Comparison of ENCODE assay signal across 9 cellular contexts in the genomic region with DNA sequence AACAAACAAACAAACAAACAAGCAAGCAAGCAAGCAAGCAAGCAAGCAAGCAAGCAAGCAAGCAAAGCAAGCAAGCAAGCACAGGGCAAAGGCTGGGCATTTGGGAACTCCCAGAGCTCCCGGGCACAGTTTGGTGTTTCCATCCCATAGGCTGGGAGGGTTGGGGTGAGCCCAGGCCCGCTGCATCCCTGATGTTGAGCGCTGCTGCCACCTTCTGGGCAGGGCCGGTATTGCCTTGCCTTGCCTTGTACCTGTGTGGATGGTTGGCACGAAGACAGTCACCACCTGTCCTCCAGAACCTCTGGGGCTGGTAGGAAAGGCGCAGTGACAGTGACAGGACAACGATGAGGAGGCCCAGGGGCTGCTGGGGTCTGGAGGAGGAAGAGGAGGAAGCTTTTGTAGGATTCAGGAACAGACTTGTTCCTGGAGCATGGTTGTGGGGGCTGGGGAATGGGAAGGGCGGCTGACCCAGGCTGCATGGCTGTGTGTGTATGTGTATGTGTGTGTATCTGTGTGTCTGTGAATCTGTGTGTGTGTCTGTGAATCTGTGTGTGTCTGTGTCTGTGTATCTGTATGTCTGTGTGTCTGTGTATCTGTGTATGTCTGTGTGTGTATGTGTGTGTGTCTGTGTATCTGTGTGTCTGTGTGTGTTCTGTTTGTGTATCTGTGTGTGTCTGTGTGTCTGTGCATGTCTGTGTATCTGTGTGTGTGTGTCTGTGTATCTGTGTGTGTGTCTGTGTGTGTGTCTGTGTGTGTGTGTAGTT. TPM values are rescaled to one million over a fixed set of nuclear protein-coding genes. Genes with fewer than 3 reads are reported as not detected.
DNase-seq lines count a peak whose midpoint lies in the region; ATAC-seq and TF ChIP-seq lines count a peak whose summit lies in the region.
"Had no signal": no experiment of that assay in that cellular context is flagged by ENCODE, and none has a peak within 500 bp of the region (broad histone marks: within the 10 kb centered on the region; RNA-seq: fewer than 3 reads in every experiment).

No MANE protein-coding gene starts in this region.

- no peak for TF ChIP-seq POLR2A in thyroid gland (IDR thresholded peaks at IDR 0.05)

- H3K4me1 ChIP-seq in Loucy (ENCODE audit: insufficient read depth, low read length, poor library complexity, severe bottlenecking) (no peaks in the 10 kb centered on the region), thyroid gland (peaks cover 8 to 13% of the 10 kb centered on the region in 2 donors)

- no peak overlapping the region for H3K9ac ChIP-seq in Loucy (ENCODE audit: low read depth, low read length, poor library complexity, severe bottlenecking)

- H4K20me1 ChIP-seq in Loucy (ENCODE audit: insufficient read depth, low read length, poor library complexity, severe bottlenecking): no peaks in the 10 kb centered on the region

- intact Hi-C loops in activated T-helper 2 cell treated with anti-CD3 and anti-CD28 coated beads, Interferon-gamma antibody, Interleukin-2, Interleukin-4, amounts not matched to agents 10 μg/mL and 5 μg/mL and 100 μg/mL, durations not matched to agents 14 hours and 24 hours and 36 hours (cut with micrococcal nuclease): loop anchor here (1.0 kb wide), 1 partner anchor 119 kb away; no protein-coding TSS in a partner anchor
- intact Hi-C loops in thyroid gland (cut with DNase I): loop anchor here (2.0 kb wide), 1 partner anchor 117 kb away; no protein-coding TSS in a partner anchor

- peaks cover 15% of the 10 kb centered on the region for H3K27me3 ChIP-seq in Loucy (ENCODE audit: insufficient read depth, low read length, poor library complexity, severe bottlenecking)
- H3K27me3 ChIP-seq in thyroid gland: no peaks in the 10 kb centered on the region

- H3K4me3 ChIP-seq in Loucy (ENCODE audit: low read length, poor library complexity, severe bottlenecking): no peak overlapping the region
- no peak overlapping the region for H3K4me3 ChIP-seq in fibroblast of villous mesenchyme (ENCODE audit: low read depth, low read length)
- H3K4me3 ChIP-seq in thyroid gland (replicated peaks in 1 of 3): no peak overlapping the region

- H3K9me3 ChIP-seq in Loucy (ENCODE audit: insufficient read depth, low read depth, low read length) (no peaks in the 10 kb centered on the region), thyroid gland (no peaks in the 10 kb centered on the region)

- no peaks in the 10 kb centered on the region for H3K4me1 Mint-ChIP-seq in activated T-helper 2 cell treated with anti-CD3 and anti-CD28 coated beads, Interferon-gamma antibody, Interleukin-2, Interleukin-4, amounts not matched to agents 10 μg/mL and 5 μg/mL and 100 μg/mL, durations not matched to agents 14 hours and 24 hours and 36 hours (ENCODE audit: low read depth)

- peak; percentile 61 for DNase-seq in DMS114 treated with DMSO at 0.1 percent for 48 hours (lab: John Stamatoyannopoulos, UW; ENCODE audit: unreplicated experiment)
- DNase-seq in SHP77 (lab: John Stamatoyannopoulos, UW): peak; percentile 65 to 75
- DNase-seq in activated T-helper 2 cell treated with anti-CD3 and anti-CD28 coated beads, Interferon-gamma antibody, Interleukin-2, Interleukin-4, amounts not matched to agents 10 μg/mL and 5 μg/mL and 100 μg/mL, durations not matched to agents 14 hours and 24 hours and 36 hours (ENCODE audit: low spot score): peak; percentile 79
- peak; percentile 60 for DNase-seq in fibroblast of villous mesenchyme (ENCODE audit: low read depth)
- DNase-seq in occipital lobe (lab: John Stamatoyannopoulos, UW): peak; percentile 71
- DNase-seq in thyroid gland: peak; percentile 91 to 94

- H3K27ac Mint-ChIP-seq in activated T-helper 2 cell treated with anti-CD3 and anti-CD28 coated beads, Interferon-gamma antibody, Interleukin-2, Interleukin-4, amounts not matched to agents 10 μg/mL and 5 μg/mL and 100 μg/mL, durations not matched to agents 14 hours and 24 hours and 36 hours: no peak overlapping the region

- H3F3A ChIP-seq in Loucy (ENCODE audit: low read depth): no peaks in the 10 kb centered on the region

- H3K27ac ChIP-seq in thyroid gland: no peak overlapping the region

- no peaks in the 10 kb centered on the region for H3K9me3 Mint-ChIP-seq in activated T-helper 2 cell treated with anti-CD3 and anti-CD28 coated beads, Interferon-gamma antibody, Interleukin-2, Interleukin-4, amounts not matched to agents 10 μg/mL and 5 μg/mL and 100 μg/mL, durations not matched to agents 14 hours and 24 hours and 36 hours

- peak; percentile 76 for ATAC-seq in GM21723 (IDR thresholded peaks at IDR 0.05; ENCODE audit: unreplicated experiment)

- WGBS in thyroid gland, 2 donors: 13 to 14% methylated on average over 6 to 8 of the region's 8 CpGs

- H3K36me3 Mint-ChIP-seq in activated T-helper 2 cell treated with anti-CD3 and anti-CD28 coated beads, Interferon-gamma antibody, Interleukin-2, Interleukin-4, amounts not matched to agents 10 μg/mL and 5 μg/mL and 100 μg/mL, durations not matched to agents 14 hours and 24 hours and 36 hours (ENCODE audit: low read depth): no peaks in the 10 kb centered on the region

- no peaks in the 10 kb centered on the region for H3K9me2 ChIP-seq in Loucy (replicated peaks; ENCODE audit: low read depth, low read length)

- no peak overlapping the region for H2AFZ ChIP-seq in Loucy (ENCODE audit: low read length)

- H3K36me3 ChIP-seq in Loucy (ENCODE audit: insufficient read depth, low read length) (no peaks in the 10 kb centered on the region), thyroid gland (no peaks in the 10 kb centered on the region)

- H3K79me2 ChIP-seq in Loucy (ENCODE audit: insufficient read depth, low read length): no peaks in the 10 kb centered on the region

- H3K27me3 Mint-ChIP-seq in activated T-helper 2 cell treated with anti-CD3 and anti-CD28 coated beads, Interferon-gamma antibody, Interleukin-2, Interleukin-4, amounts not matched to agents 10 μg/mL and 5 μg/mL and 100 μg/mL, durations not matched to agents 14 hours and 24 hours and 36 hours (ENCODE audit: low read depth): peaks cover 12% of the 10 kb centered on the region

- no peak overlapping the region for H3K4me3 Mint-ChIP-seq in activated T-helper 2 cell treated with anti-CD3 and anti-CD28 coated beads, Interferon-gamma antibody, Interleukin-2, Interleukin-4, amounts not matched to agents 10 μg/mL and 5 μg/mL and 100 μg/mL, durations not matched to agents 14 hours and 24 hours and 36 hours (ENCODE audit: low read depth)

- TF ChIP-seq CTCF in Loucy (conservative IDR thresholded peaks at IDR 0.05; ENCODE audit: low read length) (peak; percentile 96), fibroblast of villous mesenchyme (IDR thresholded peaks at IDR 0.05; ENCODE audit: insufficient read depth, low read depth, low read length) (peak; percentile 98), thyroid gland (IDR thresholded peaks at IDR 0.05) (peak; percentile 91 to 98 (median 97))

- H3K4me2 ChIP-seq in Loucy (ENCODE audit: low read depth, low read length, poor library complexity, severe bottlenecking): no peak overlapping the region

RNA-seq across cellular contexts. Expression of a gene that starts 6.4 kb away (rescaled TPM):
- 17.2 and 17.6 TPM in 2 replicates for total RNA-seq in activated T-helper 2 cell treated with anti-CD3 and anti-CD28 coated beads, Interferon-gamma antibody, Interleukin-2, Interleukin-4, amounts not matched to agents 10 μg/mL and 5 μg/mL and 100 μg/mL, durations not matched to agents 14 hours and 24 hours and 36 hours
- 6.8 and 8.2 TPM in 2 replicates for total RNA-seq in fibroblast of villous mesenchyme
- total RNA-seq in occipital lobe: 49.8 TPM
- total RNA-seq in thyroid gland: 1 to 10 TPM; 4.4 to 9.5 (median 7.2) TPM

RNA-seq across cellular contexts. Expression of a gene that starts 12.7 kb away (rescaled TPM):
- total RNA-seq in activated T-helper 2 cell treated with anti-CD3 and anti-CD28 coated beads, Interferon-gamma antibody, Interleukin-2, Interleukin-4, amounts not matched to agents 10 μg/mL and 5 μg/mL and 100 μg/mL, durations not matched to agents 14 hours and 24 hours and 36 hours: 17.3 and 18.2 TPM in 2 replicates
- total RNA-seq in fibroblast of villous mesenchyme (8.2 and 11.9 TPM in 2 replicates), occipital lobe (4.2 TPM), thyroid gland (10 to 100 TPM; 39.5 to 75.8 (median 67.1) TPM)

RNA-seq across cellular contexts. Expression of a gene that starts 42.5 kb away (rescaled TPM):
- total RNA-seq in activated T-helper 2 cell treated with anti-CD3 and anti-CD28 coated beads, Interferon-gamma antibody, Interleukin-2, Interleukin-4, amounts not matched to agents 10 μg/mL and 5 μg/mL and 100 μg/mL, durations not matched to agents 14 hours and 24 hours and 36 hours: 96.0 and 109 TPM in 2 replicates
- total RNA-seq in fibroblast of villous mesenchyme (38.0 and 39.7 TPM in 2 replicates), occipital lobe (23.7 TPM), thyroid gland (10 to 100 TPM; 58.3 to 78.0 (median 64.9) TPM)

RNA-seq across cellular contexts. Expression of a gene that starts 42.6 kb away (rescaled TPM):
- total RNA-seq in activated T-helper 2 cell treated with anti-CD3 and anti-CD28 coated beads, Interferon-gamma antibody, Interleukin-2, Interleukin-4, amounts not matched to agents 10 μg/mL and 5 μg/mL and 100 μg/mL, durations not matched to agents 14 hours and 24 hours and 36 hours: 9.2 TPM in 2 replicates
- total RNA-seq in fibroblast of villous mesenchyme (2.3 and 3.0 TPM in 2 replicates), occipital lobe (3.1 TPM), thyroid gland (10 to 100 TPM in 3 of 4 donors, 1 to 10 TPM in 1; 9.0 to 19.1 (median 14.8) TPM)

RNA-seq across cellular contexts. Expression of a gene that starts 44.2 kb away (rescaled TPM):
- total RNA-seq in activated T-helper 2 cell treated with anti-CD3 and anti-CD28 coated beads, Interferon-gamma antibody, Interleukin-2, Interleukin-4, amounts not matched to agents 10 μg/mL and 5 μg/mL and 100 μg/mL, durations not matched to agents 14 hours and 24 hours and 36 hours: not detected in 2 replicates
- total RNA-seq in fibroblast of villous mesenchyme: not detected in 2 replicates
- total RNA-seq in occipital lobe: not detected
- total RNA-seq in thyroid gland: 100 to 1,000 TPM; 249 to 330 (median 288) TPM
- total RNA-seq: T-helper 1 cell treated with Interleukin-12 subunit alpha and Interleukin-12 subunit beta and Interleukin-4 antibody, amounts not matched to agents 30 ng/mL and 1 ng/mL, for 36 hours had no signal
